8 cellular contexts compared by ENCODE assay signal in the genomic region with DNA sequence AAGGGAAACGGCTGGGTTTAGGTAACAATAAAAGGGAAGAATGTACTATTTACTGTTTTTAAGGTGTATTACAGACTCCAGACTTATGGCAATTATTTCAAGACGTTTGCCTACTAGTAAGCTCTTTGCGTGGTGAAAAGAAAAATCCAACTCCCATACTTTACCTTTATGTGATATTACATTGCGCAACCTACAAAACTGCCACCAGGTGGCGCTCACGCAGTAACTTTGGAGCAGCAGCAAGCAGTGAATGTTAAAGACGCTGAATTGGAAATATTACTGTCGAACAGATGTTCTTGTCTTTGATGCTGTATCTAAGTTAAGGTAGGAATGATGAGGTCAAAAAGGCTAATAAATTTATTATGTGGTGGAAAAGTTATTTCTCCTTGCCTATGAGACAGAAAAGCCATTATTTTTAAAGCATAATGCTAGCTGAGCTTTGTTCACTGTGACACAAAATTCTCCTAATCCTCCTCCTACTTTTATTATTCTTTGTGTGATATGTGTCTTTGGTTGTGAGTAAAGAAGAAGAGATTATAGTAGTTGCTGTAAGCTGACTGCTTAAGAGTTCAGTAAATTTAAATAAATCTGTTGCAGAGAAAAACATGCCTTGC.
A peak's percentile ranks its signal among the peaks of the same experiment; 100 is the strongest.
DNase-seq lines count a peak whose midpoint lies in the region; ATAC-seq and TF ChIP-seq lines count a peak whose summit lies in the region.

No MANE protein-coding gene starts in this region.

- no peaks in the 10 kb centered on the region for H3K36me3 ChIP-seq in Caco-2 (ENCODE audit: control insufficient read depth, insufficient read depth, low read length)
- no peaks in the 10 kb centered on the region for H3K36me3 ChIP-seq in naive thymus-derived CD4-positive, alpha-beta T cell (ENCODE audit: control insufficient read depth in 2 of 3, insufficient read depth in 3 of 3, low read length in 3 of 3)

- CTCF ChIA-PET in Caco-2 (lab: Charles Lee): no interaction called here
- CTCF ChIA-PET in naive thymus-derived CD4-positive, alpha-beta T cell (lab: Charles Lee): interaction anchor here (1.2 to 1.6 kb wide), 2 partner anchors 9 to 383 kb away, joined by 4 to 5 read pairs; no protein-coding TSS in a partner anchor

- no peaks in the 10 kb centered on the region for H3K4me1 ChIP-seq in Caco-2
- no peaks in the 10 kb centered on the region for H3K4me1 ChIP-seq in naive thymus-derived CD4-positive, alpha-beta T cell (ENCODE audit: control insufficient read depth in 2 of 2, insufficient read depth in 2 of 2, low read length in 2 of 2)

- ATAC-seq in GM19328 (IDR thresholded peaks at IDR 0.05; ENCODE audit: unreplicated experiment) (peak; percentile 82), HG03354 (IDR thresholded peaks at IDR 0.05; ENCODE audit: poor library complexity, severe bottlenecking, unreplicated experiment) (peak; percentile 91)
- ATAC-seq in naive thymus-derived CD4-positive, alpha-beta T cell: peak; percentile 49
- ATAC-seq in stimulated activated effector memory CD8-positive, alpha-beta T cell treated with anti-CD3 and anti-CD28 coated beads, Interleukin-12 subunit alpha, Interleukin-12 subunit beta, amount 100 ng/mL, for 72 hours: peak; percentile 64

- no peaks in the 10 kb centered on the region for H3K9me3 Mint-ChIP-seq in Caco-2 (ENCODE audit: unreplicated experiment)
- peaks cover 0 to 2% (median 0%) of the 10 kb centered on the region in 11 donors for H3K9me3 Mint-ChIP-seq in naive thymus-derived CD4-positive, alpha-beta T cell
- H3K9me3 Mint-ChIP-seq in stimulated activated effector memory CD8-positive, alpha-beta T cell treated with anti-CD3 and anti-CD28 coated beads, Interleukin-12 subunit alpha, Interleukin-12 subunit beta, amount 100 ng/mL, for 72 hours: peaks cover 3% of the 10 kb centered on the region

- H3K27me3 ChIP-seq in Caco-2 (replicated peaks; ENCODE audit: control insufficient read depth, insufficient read depth, low read length): no peaks in the 10 kb centered on the region
- no peaks in the 10 kb centered on the region for H3K27me3 ChIP-seq in naive thymus-derived CD4-positive, alpha-beta T cell (ENCODE audit: control insufficient read depth in 2 of 2, insufficient read depth in 2 of 2, low read length in 2 of 2)

- no peaks in the 10 kb centered on the region for H3K36me3 Mint-ChIP-seq in Caco-2 (ENCODE audit: insufficient read depth, unreplicated experiment)
- no peaks in the 10 kb centered on the region for H3K36me3 Mint-ChIP-seq in naive thymus-derived CD4-positive, alpha-beta T cell
- H3K36me3 Mint-ChIP-seq in stimulated activated effector memory CD8-positive, alpha-beta T cell treated with anti-CD3 and anti-CD28 coated beads, Interleukin-12 subunit alpha, Interleukin-12 subunit beta, amount 100 ng/mL, for 72 hours: no peaks in the 10 kb centered on the region

- no peaks in the 10 kb centered on the region for H3K9me3 ChIP-seq in Caco-2
- no peaks in the 10 kb centered on the region for H3K9me3 ChIP-seq in naive thymus-derived CD4-positive, alpha-beta T cell (ENCODE audit: control insufficient read depth in 2 of 3, low read length in 3 of 3)

- no TSS peak for BruUV-seq in Caco-2 (replicated peaks; lab: Mats Ljungman, UMichigan)

- no peak overlapping the region for H3K27ac Mint-ChIP-seq in Caco-2 (ENCODE audit: unreplicated experiment)
- no peak overlapping the region for H3K27ac Mint-ChIP-seq in naive thymus-derived CD4-positive, alpha-beta T cell
- H3K27ac Mint-ChIP-seq in stimulated activated effector memory CD8-positive, alpha-beta T cell treated with anti-CD3 and anti-CD28 coated beads, Interleukin-12 subunit alpha, Interleukin-12 subunit beta, amount 100 ng/mL, for 72 hours: no peak overlapping the region

- no peak overlapping the region for H3K4me3 Mint-ChIP-seq in Caco-2 (ENCODE audit: unreplicated experiment)
- H3K4me3 Mint-ChIP-seq in naive thymus-derived CD4-positive, alpha-beta T cell: no peak overlapping the region
- no peak overlapping the region for H3K4me3 Mint-ChIP-seq in stimulated activated effector memory CD8-positive, alpha-beta T cell treated with anti-CD3 and anti-CD28 coated beads, Interleukin-12 subunit alpha, Interleukin-12 subunit beta, amount 100 ng/mL, for 72 hours

- POLR2A ChIA-PET in Caco-2 (lab: Charles Lee): no interaction called here
- POLR2A ChIA-PET in naive thymus-derived CD4-positive, alpha-beta T cell (lab: Charles Lee): no interaction called here

- H3K27ac ChIP-seq in naive thymus-derived CD4-positive, alpha-beta T cell (ENCODE audit: low read depth, low read length): no peak overlapping the region

- H3K27me3 Mint-ChIP-seq in Caco-2 (ENCODE audit: insufficient read depth, unreplicated experiment): peaks cover 3% of the 10 kb centered on the region
- H3K27me3 Mint-ChIP-seq in naive thymus-derived CD4-positive, alpha-beta T cell: peaks cover 0 to 8% (median 0%) of the 10 kb centered on the region in 5 donors

- H3K4me3 ChIP-seq in Caco-2 (ENCODE audit: low read depth, low read length): no peak overlapping the region
- H3K4me3 ChIP-seq in naive thymus-derived CD4-positive, alpha-beta T cell (ENCODE audit: low read length): no peak overlapping the region

- intact Hi-C loops in Caco-2 (cut with micrococcal nuclease; ENCODE audit: unreplicated experiment): loop anchor here (1.0 kb wide), 1 partner anchor 385 kb away; no protein-coding TSS in a partner anchor
- intact Hi-C loops in naive thymus-derived CD4-positive, alpha-beta T cell (cut with micrococcal nuclease): loop anchor here (1.0 to 2.0 kb wide), 3 partner anchors 385 to 1929 kb away; no protein-coding TSS in a partner anchor

- TF ChIP-seq CTCF in Caco-2 (IDR thresholded peaks at IDR 0.05; ENCODE audit: insufficient read depth in 1 of 2, low read depth in 1 of 2, low read length in 1 of 2, severe bottlenecking in 1 of 2, unreplicated experiment in 1 of 2): peak; percentile 32 to 51

- no peaks in the 10 kb centered on the region for H3K4me1 Mint-ChIP-seq in Caco-2 (ENCODE audit: low read depth, unreplicated experiment)
- no peaks in the 10 kb centered on the region for H3K4me1 Mint-ChIP-seq in naive thymus-derived CD4-positive, alpha-beta T cell
- H3K4me1 Mint-ChIP-seq in stimulated activated effector memory CD8-positive, alpha-beta T cell treated with anti-CD3 and anti-CD28 coated beads, Interleukin-12 subunit alpha, Interleukin-12 subunit beta, amount 100 ng/mL, for 72 hours: no peaks in the 10 kb centered on the region

- DNase-seq in Caco-2 (peak in 1 of 2 experiments; percentile 49), NCI-H526 treated with DMSO at 0.1 percent for 48 hours (lab: John Stamatoyannopoulos, UW) (peak; percentile 28), epidermal melanocyte (ENCODE audit: insufficient read length, low spot score) (peak; percentile 40)
- peak; percentile 5 to 44 (median 24) for DNase-seq in activated CD8-positive, alpha-beta memory T cell treated with anti-CD3 and anti-CD28 coated beads for 48 hours (ENCODE audit: low read depth in 2 of 3, low spot score in 2 of 3)
- DNase-seq in naive thymus-derived CD4-positive, alpha-beta T cell: peak; percentile 7 to 57 (median 41)
- DNase-seq in stimulated activated effector memory CD8-positive, alpha-beta T cell treated with anti-CD3 and anti-CD28 coated beads, Interleukin-12 subunit alpha, Interleukin-12 subunit beta, amount 100 ng/mL, for 72 hours (ENCODE audit: low spot score in 2 of 2): peak; percentile 47 to 65
